Comparison of ENCODE assay signal across 2 cellular contexts in genomic region chr17:19539040-19539399, GRCh38.
TF ChIP-seq lines count a peak whose summit lies in the region.

No MANE protein-coding gene starts in this region.

TF ChIP-seq in GM23338, 12 proteins besides CTCF, POLR2A, EP300 and RAD21:
- TF ChIP-seq ZNF331 (CRISPR knock-in tag; IDR thresholded peaks at IDR 0.05; ENCODE audit: low read depth), result no peak
- no peak for TF ChIP-seq CREB1 (CRISPR knock-in tag; IDR thresholded peaks at IDR 0.05; ENCODE audit: low read depth)
- TF ChIP-seq ETS1 (IDR thresholded peaks at IDR 0.05), result no peak
- no peak for TF ChIP-seq STAT1 (IDR thresholded peaks at IDR 0.05; ENCODE audit: unreplicated experiment)
- no peak for TF ChIP-seq POLR2AphosphoS5 (IDR thresholded peaks at IDR 0.05; ENCODE audit: low read depth)
- TF ChIP-seq JUNB (IDR thresholded peaks at IDR 0.05; ENCODE audit: unreplicated experiment), result no peak
- TF ChIP-seq REST (IDR thresholded peaks at IDR 0.05; ENCODE audit: unreplicated experiment), result no peak
- no peak for TF ChIP-seq NANOG (IDR thresholded peaks at IDR 0.05; ENCODE audit: borderline replicate concordance)
- no peak for TF ChIP-seq EZH2 (IDR thresholded peaks at IDR 0.05; ENCODE audit: low read depth, unreplicated experiment)
TF ChIP-seq in GM23338: peak in this region for 0.

TF ChIP-seq in H1, 55 proteins besides CTCF, POLR2A, EP300 and RAD21:
- TF ChIP-seq SRF (IDR thresholded peaks at IDR 0.05; ENCODE audit: low read depth, low read length) (no peak), SP2 (IDR thresholded peaks at IDR 0.05; ENCODE audit: low read length) (no peak), HDAC2 (IDR thresholded peaks at IDR 0.05; ENCODE audit: borderline replicate concordance in 1 of 2, low read depth in 2 of 2, low read length in 2 of 2) (no peak), SP4 (IDR thresholded peaks at IDR 0.05; ENCODE audit: low read length) (no peak), SIRT6 (IDR thresholded peaks at IDR 0.05; ENCODE audit: low read length) (no peak), RXRA (IDR thresholded peaks at IDR 0.05; ENCODE audit: insufficient read depth, low read depth, low read length) (no peak), TAF1 (IDR thresholded peaks at IDR 0.05; ENCODE audit: low read depth, low read length) (no peak), CBX8 (IDR thresholded peaks at IDR 0.05; ENCODE audit: borderline replicate concordance, low read depth, low read length) (no peak), CREB1 (IDR thresholded peaks at IDR 0.05) (no peak), POU5F1 (IDR thresholded peaks at IDR 0.05; ENCODE audit: low read depth, low read length) (no peak), CHD2 (IDR thresholded peaks at IDR 0.05; ENCODE audit: low read length) (no peak), BRCA1 (IDR thresholded peaks at IDR 0.05; ENCODE audit: low read depth, low read length) (no peak), MAX (IDR thresholded peaks at IDR 0.05) (no peak), BACH1 (IDR thresholded peaks at IDR 0.05; ENCODE audit: low read length) (no peak), ATF3 (IDR thresholded peaks at IDR 0.05; ENCODE audit: insufficient read depth, low read depth, low read length) (no peak), USF2 (IDR thresholded peaks at IDR 0.05; ENCODE audit: low read length) (no peak), MAFK (IDR thresholded peaks at IDR 0.05; ENCODE audit: low read depth, low read length) (no peak), JUN (IDR thresholded peaks at IDR 0.05; ENCODE audit: low read depth, low read length) (no peak), CTBP2 (IDR thresholded peaks at IDR 0.05; ENCODE audit: borderline replicate concordance, insufficient read depth, insufficient read length, low read length) (no peak), PHF8 (conservative IDR thresholded peaks at IDR 0.05; ENCODE audit: low read depth, low read length) (no peak)
